Comparison of ENCODE assay signal across 9 cellular contexts in the genomic region with DNA sequence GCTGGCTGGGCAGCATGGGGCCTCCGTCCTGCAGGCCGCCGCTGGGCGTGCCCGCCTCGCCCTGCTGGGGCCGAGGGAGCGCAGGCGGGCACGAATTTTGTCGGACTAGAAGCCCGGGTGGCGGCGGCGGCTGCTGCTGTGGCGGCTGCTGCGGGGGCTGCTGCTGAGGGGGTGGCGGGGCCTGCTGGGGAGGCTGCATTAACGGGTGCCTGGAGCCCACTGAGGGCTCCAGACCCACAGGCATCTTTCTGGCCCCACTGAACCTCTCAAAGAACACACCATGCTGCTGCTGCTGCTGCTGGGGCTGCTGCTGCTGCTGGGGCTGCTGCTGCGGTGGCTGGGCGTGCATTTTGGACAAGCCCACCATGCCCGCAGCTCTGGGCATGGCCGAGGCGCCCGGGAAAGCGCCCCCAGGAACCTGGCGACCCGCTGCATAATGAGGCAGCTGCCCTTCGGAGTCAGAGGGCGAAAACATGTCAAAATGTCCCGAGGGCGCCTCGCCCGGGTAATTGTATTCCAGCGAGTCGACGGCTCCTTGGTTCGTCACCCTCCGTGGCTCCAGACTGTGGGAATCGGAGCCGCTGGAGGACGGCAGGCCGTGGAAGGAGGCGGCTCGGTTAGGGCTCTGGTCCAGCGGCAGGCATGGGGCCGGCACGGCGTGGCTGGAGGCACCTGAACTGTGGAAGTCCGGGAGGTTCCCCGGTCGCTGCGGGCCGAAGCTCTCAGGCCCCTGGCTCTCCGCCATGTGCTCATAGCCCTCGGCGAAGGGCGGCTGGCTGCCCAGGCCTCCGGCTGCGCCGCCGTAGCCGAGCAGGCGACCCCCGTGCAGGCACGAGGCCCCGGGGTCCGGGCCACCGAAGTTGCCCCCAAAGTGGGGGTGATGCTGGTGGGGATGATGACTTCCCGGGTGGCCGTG. TPM values are rescaled to one million over a fixed set of nuclear protein-coding genes. Genes with fewer than 3 reads are reported as not detected.
DNase-seq lines count a peak whose midpoint lies in the region; ATAC-seq, FAIRE-seq and TF ChIP-seq lines count a peak whose summit lies in the region.
"Had no signal": no experiment of that assay in that cellular context is flagged by ENCODE, and none has a peak within 500 bp of the region (broad histone marks: within the 10 kb centered on the region; RNA-seq: fewer than 3 reads in every experiment).

No MANE protein-coding gene starts in this region.

- TF ChIP-seq EP300 in gastroesophageal sphincter (IDR thresholded peaks at IDR 0.05) (no peak), ovary (IDR thresholded peaks at IDR 0.05) (no peak)

- TF ChIP-seq POLR2A in gastroesophageal sphincter (IDR thresholded peaks at IDR 0.05) = no peak
- TF ChIP-seq POLR2A in ovary (IDR thresholded peaks at IDR 0.05) = no peak
- TF ChIP-seq POLR2A in H54 (IDR thresholded peaks at IDR 0.05; ENCODE audit: low read depth, low read length) = no peak

- H3K27ac ChIP-seq in AG04450 (ENCODE audit: low read depth, low read length) = no peak overlapping the region
- H3K27ac ChIP-seq in RWPE1 = peak overlapping the region; percentile 92
- peak overlapping the region; percentile 66 to 97 (median 92) for H3K27ac ChIP-seq in gastroesophageal sphincter
- H3K27ac ChIP-seq in ovary = peak overlapping the region in 1 of 2 donors; percentile 39

- H3K27me3 ChIP-seq in AG04450 (ENCODE audit: control insufficient read depth, insufficient read depth, low read length) = peaks cover 23% of the 10 kb centered on the region
- peaks cover 5% of the 10 kb centered on the region for H3K27me3 ChIP-seq in gastroesophageal sphincter
- H3K27me3 ChIP-seq in ovary = no peaks in the 10 kb centered on the region

- no peak for DNase-seq in AG04450 (ENCODE audit: low read depth, low spot score)
- peak; percentile 13 for DNase-seq in RWPE1 (ENCODE audit: low spot score)
- peak; percentile 49 to 76 (median 66) for DNase-seq in ovary
- no peak for DNase-seq in pons (ENCODE audit: low spot score)
- DNase-seq in H54 (ENCODE audit: insufficient read length, low spot score) = no peak
- DNase-seq: DND-41 had no signal

- ATAC-seq in gastroesophageal sphincter = no peak
- ATAC-seq in GM21737 (IDR thresholded peaks at IDR 0.05; ENCODE audit: unreplicated experiment) = no peak
- ATAC-seq in HG02870 (IDR thresholded peaks at IDR 0.05; ENCODE audit: unreplicated experiment) = no peak

- TF ChIP-seq CTCF in AG04450 (IDR thresholded peaks at IDR 0.05; ENCODE audit: low read depth, low read length) (no peak), RWPE1 (conservative IDR thresholded peaks at IDR 0.05; ENCODE audit: low read depth) (no peak), gastroesophageal sphincter (IDR thresholded peaks at IDR 0.05) (no peak), ovary (IDR thresholded peaks at IDR 0.05) (no peak)

- H3K9me3 ChIP-seq in AG04450 (ENCODE audit: control insufficient read depth, insufficient read depth, low read length) (peaks cover 32% of the 10 kb centered on the region), gastroesophageal sphincter (no peaks in the 10 kb centered on the region), ovary (no peaks in the 10 kb centered on the region)

- CTCF ChIA-PET in AG04450 (lab: Charles Lee) (interaction anchor here (0.7 kb wide), 1 partner anchor 1045 kb away, joined by 8 read pairs; no protein-coding TSS in a partner anchor), RWPE1 (lab: Yijun Ruan, JAX) (no interaction called here)

- 0% methylated on average over 10 of the region's 71 CpGs; no CpG with 5 or more reads in 1 of the 2 donors for WGBS in gastroesophageal sphincter (ENCODE audit: low coverage in 1 of 2), 2 donors
- WGBS in ovary, 3 donors = 35 to 54% (median 39%) methylated on average over 33 to 71 of the region's 71 CpGs

- FAIRE-seq in H54 (lab: Jason Lieb, UNC) = no peak

- peaks cover 0 to 11% of the 10 kb centered on the region in 2 donors for H3K36me3 ChIP-seq in gastroesophageal sphincter
- no peaks in the 10 kb centered on the region for H3K36me3 ChIP-seq in ovary

- H3K4me3 ChIP-seq in AG04450 (ENCODE audit: low read depth, low read length) (peak overlapping the region; percentile 81), gastroesophageal sphincter (peak overlapping the region; percentile 75 to 91), ovary (peak overlapping the region; percentile 57)

- intact Hi-C loops in ovary (cut with DNase I) = loop anchor here (1.0 to 10.0 kb wide), 6 partner anchors 125 to 1042 kb away; no protein-coding TSS in a partner anchor

- peaks cover 0 to 81% (median 27%) of the 10 kb centered on the region in 3 donors for H3K4me1 ChIP-seq in gastroesophageal sphincter
- H3K4me1 ChIP-seq in ovary (ENCODE audit: insufficient read depth) = peaks cover 20% of the 10 kb centered on the region

- POLR2A ChIA-PET in AG04450 (lab: Yijun Ruan, JAX) = no interaction called here
- POLR2A ChIA-PET in RWPE1 (lab: Yijun Ruan, JAX; ENCODE audit: low non-redundant PET) = no interaction called here

RNA-seq across cellular contexts. Expression of a gene that starts 2.0 kb away (rescaled TPM):
- 2.7 and 4.4 TPM in 2 replicates for polyA plus RNA-seq in AG04450 (2011; rRNA removed)
- 11.1 and 14.3 TPM in 2 replicates for polyA minus RNA-seq in AG04450 (2011; rRNA and poly(A)+ RNA removed)
- total RNA-seq in gastroesophageal sphincter = 10 to 100 TPM; 13.4 to 52.8 (median 28.5) TPM
- total RNA-seq in ovary = 10 to 100 TPM; 10.6 to 33.5 (median 13.9) TPM
- polyA plus RNA-seq in ovary = 1 to 10 TPM; 6.7 to 7.7 TPM

Comparison
In these comparisons a context has a peak if more than half of its experiments do, and no peak if none do; other contexts are left out.
1. DNase-seq: peak in RWPE1 (single experiment) and ovary (5 of 5); none in AG04450 (single experiment), pons (single experiment) and H54 (single experiment).
2. Peak in every context shown above with its lines, with median percentiles within 50 percentile points of each other: H3K4me3 ChIP-seq.